24 cellular contexts compared by ENCODE assay signal in genomic region chr10:75456122-75456521, GRCh38. TPM values are rescaled to one million over a fixed set of nuclear protein-coding genes. Genes with fewer than 3 reads are reported as not detected.
"Had no signal": no experiment of that assay in that cellular context is flagged by ENCODE, and none has a peak within 500 bp of the region (broad histone marks: within the 10 kb centered on the region; RNA-seq: fewer than 3 reads in every experiment).

No MANE protein-coding gene starts in this region.

- H3K9ac ChIP-seq: SK-N-SH had no signal

- H3K36me3 Mint-ChIP-seq: T-cell had no signal

- H3K4me3 Mint-ChIP-seq: T-cell had no signal

- ATAC-seq: Panc1, PC-3, T-cell had no signal

- H3K9me3 Mint-ChIP-seq: T-cell had no signal

- H3K27ac ChIP-seq: RWPE1 had no signal

- DNase-seq: KBM-7, NCI-H1092, NCI-H1105 treated with DMSO at 0.1 percent for 48 hours, NCI-H1417 treated with DMSO at 0.1 percent for 48 hours, NCI-H146, NCI-H1694 treated with DMSO at 0.1 percent for 48 hours, NCI-H1930, NCI-H2081, NCI-H2107, NCI-H2171 treated with DMSO at 0.1 percent for 48 hours, NCI-H524, NCI-H526 treated with DMSO at 0.1 percent for 48 hours, NCI-H748 treated with DMSO at 0.1 percent for 48 hours, PC-3, SHP77, SK-N-SH, SW 1271, T-cell had no signal

- H3K27ac Mint-ChIP-seq: T-cell had no signal

- H3K4me1 Mint-ChIP-seq: T-cell had no signal

- H3K9me3 ChIP-seq: SK-N-SH had no signal

RNA-seq across cellular contexts. Expression of gene LRMDA, which starts 24.7 kb away (rescaled TPM):
- total RNA-seq: HT-29, LHCN-M2, MCF 10A, OCI-LY7 had no signal

RNA-seq across cellular contexts. Expression of gene ZNF503, which starts 54.6 kb away (rescaled TPM):
- total RNA-seq: OCI-LY7 had no signal
